Comparison of ENCODE assay signal across 1 cellular context in the genomic region with DNA sequence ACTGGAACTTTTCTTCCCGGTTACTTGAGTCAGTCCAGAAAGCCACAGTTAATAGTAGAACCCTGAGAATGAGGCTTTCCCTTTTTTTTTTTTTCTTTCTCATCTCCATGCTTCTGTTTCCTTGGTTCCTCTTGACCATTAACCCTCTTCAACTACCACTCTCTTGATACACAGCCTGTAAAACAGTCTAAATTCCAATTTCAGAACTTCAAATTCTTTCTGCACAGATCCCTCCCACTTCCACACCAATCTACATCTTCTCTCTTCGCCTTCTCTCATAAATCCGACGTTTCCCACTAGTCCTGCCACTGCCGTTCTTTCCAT.
TF ChIP-seq lines count a peak whose summit lies in the region.

No MANE protein-coding gene starts in this region.

TF ChIP-seq in endothelial cell of umbilical vein, 7 proteins besides CTCF, POLR2A, EP300 and RAD21:
- TF ChIP-seq MYC (IDR thresholded peaks at IDR 0.05; ENCODE audit: low read depth, low read length) (no peak), GATA2 (IDR thresholded peaks at IDR 0.05; ENCODE audit: insufficient read depth, insufficient read length, low read depth, low read length) (no peak), EZH2 (IDR thresholded peaks at IDR 0.05; ENCODE audit: borderline replicate concordance, low read depth, low read length, severe bottlenecking) (no peak), JUN (IDR thresholded peaks at IDR 0.05; ENCODE audit: borderline replicate concordance, insufficient read depth, insufficient read length, low read depth) (no peak), FOS (IDR thresholded peaks at IDR 0.05; ENCODE audit: borderline replicate concordance, insufficient read depth, low read length) (no peak)
